ENCODE assay signal across 25 cellular contexts in genomic region chr1:194076646-194077045, GRCh38.
DNase-seq lines count a peak whose midpoint lies in the region; TF ChIP-seq lines count a peak whose summit lies in the region.
"Had no signal": no experiment of that assay in that cellular context is flagged by ENCODE, and none has a peak within 500 bp of the region (broad histone marks: within the 10 kb centered on the region; RNA-seq: fewer than 3 reads in every experiment).

No MANE protein-coding gene starts in this region.

- H3K27me3 ChIP-seq in endodermal cell (ENCODE audit: control insufficient read depth, insufficient read depth, low read length, poor library complexity, severe bottlenecking), result no peaks in the 10 kb centered on the region
- H3K27me3 ChIP-seq: colonic mucosa, gastroesophageal sphincter, vagina had no signal

- H3K9me3 ChIP-seq in SK-N-MC (ENCODE audit: low read depth, low read length) (no peaks in the 10 kb centered on the region), endodermal cell (ENCODE audit: control insufficient read depth, low read length) (no peaks in the 10 kb centered on the region)
- H3K9me3 ChIP-seq: colonic mucosa, gastroesophageal sphincter, left ventricle myocardium inferior, vagina had no signal

- no peak overlapping the region for H3K9ac ChIP-seq in SK-N-MC (ENCODE audit: insufficient read length)
- H3K9ac ChIP-seq in endodermal cell (ENCODE audit: extremely low read depth, low read length, poor library complexity, severe bottlenecking), result no peak overlapping the region

- H3K9me3 Mint-ChIP-seq in endodermal cell, result peaks cover 3% of the 10 kb centered on the region

- no peaks in the 10 kb centered on the region for H3K27me3 Mint-ChIP-seq in endodermal cell (ENCODE audit: insufficient read depth)
- H3K27me3 Mint-ChIP-seq: activated T-cell treated with anti-CD3 and anti-CD28 coated beads, Interleukin-2, amount 50 U/mL, for 24 hours; brain; CD4-positive, alpha-beta memory T cell had no signal

- TF ChIP-seq CTCF in endodermal cell (conservative IDR thresholded peaks at IDR 0.05), result no peak

- H3K4me3 Mint-ChIP-seq in endodermal cell, result no peak overlapping the region
- H3K4me3 Mint-ChIP-seq: activated T-cell treated with anti-CD3 and anti-CD28 coated beads, Interleukin-2, amount 50 U/mL, for 24 hours; brain; CD4-positive, alpha-beta memory T cell had no signal

- no peaks in the 10 kb centered on the region for H3K36me3 ChIP-seq in SK-N-MC (ENCODE audit: insufficient read depth, low read length)
- H3K36me3 ChIP-seq in endodermal cell (ENCODE audit: control insufficient read depth, insufficient read depth, low read length), result no peaks in the 10 kb centered on the region
- H3K36me3 ChIP-seq: colonic mucosa, gastroesophageal sphincter, left ventricle myocardium inferior, vagina had no signal

- H3K4me1 ChIP-seq in endodermal cell (ENCODE audit: control insufficient read depth, insufficient read depth, low read length), result no peaks in the 10 kb centered on the region
- H3K4me1 ChIP-seq: colonic mucosa, gastroesophageal sphincter, vagina had no signal

- H3K4me1 Mint-ChIP-seq in endodermal cell, result no peaks in the 10 kb centered on the region

- DNase-seq in NCI-H345 (lab: John Stamatoyannopoulos, UW) (peak; percentile 6), NCI-H345 treated with DMSO at 0.1 percent for 48 hours (lab: John Stamatoyannopoulos, UW; ENCODE audit: unreplicated experiment) (no peak), SK-N-MC (ENCODE audit: low read depth, low spot score) (peak; percentile 59), endodermal cell (no peak), islet precursor cell (no peak), ureter (ENCODE audit: low spot score) (no peak), hypothalamus (lab: John Stamatoyannopoulos, UW) (no peak), NCI-H1694 (lab: John Stamatoyannopoulos, UW) (no peak)
- DNase-seq: activated CD4-positive, alpha-beta T cell treated with anti-CD3 and anti-CD28 coated beads for 48 hours; activated gamma-delta T cell; activated T-cell treated with anti-CD3 and anti-CD28 coated beads, Interleukin-2, amount 50 U/mL, for 24 hours; AML-193; CD4-positive, alpha-beta memory T cell; colonic mucosa; GOT3; left ventricle myocardium inferior; NCI-H1092; NCI-H2081 treated with DMSO at 0.1 percent for 48 hours; NCI-H510A; nucleus accumbens; stimulated activated naive CD8-positive, alpha-beta T cell treated with anti-CD3 and anti-CD28 coated beads, Interleukin-15, Interleukin-2, amounts not matched to agents 100 U/mL and 50 U/mL, for 24 hours; T-helper 2 cell had no signal

- H3K27ac Mint-ChIP-seq in endodermal cell, result peak overlapping the region; percentile 0
- H3K27ac Mint-ChIP-seq: activated T-cell treated with anti-CD3 and anti-CD28 coated beads, Interleukin-2, amount 50 U/mL, for 24 hours had no signal

- no peak overlapping the region for H3K4me3 ChIP-seq in SK-N-MC
- H3K4me3 ChIP-seq in endodermal cell (ENCODE audit: low read length), result no peak overlapping the region
- H3K4me3 ChIP-seq: colonic mucosa, gastroesophageal sphincter, left ventricle myocardium inferior, vagina had no signal

- H3K27ac ChIP-seq in SK-N-MC (no peak overlapping the region), endodermal cell (ENCODE audit: low read depth, low read length) (no peak overlapping the region)
- H3K27ac ChIP-seq: colonic mucosa, gastroesophageal sphincter, left ventricle myocardium inferior, vagina had no signal

- WGBS in endodermal cell (ENCODE audit: insufficient coverage in 1 of 2, insufficient read length in 1 of 2), 2 experiments, result 55 to 60% methylated on average over 1 of the region's 1 CpG

- H3K36me3 Mint-ChIP-seq in endodermal cell (ENCODE audit: low read depth), result no peaks in the 10 kb centered on the region
- H3K36me3 Mint-ChIP-seq: brain had no signal

Comparison
In these comparisons a context has a peak if more than half of its experiments do, and no peak if none do; other contexts are left out.
1. DNase-seq: peak in NCI-H345 (single experiment) and SK-N-MC (single experiment); none in NCI-H345 treated with DMSO at 0.1 percent for 48 hours (single experiment), endodermal cell (single experiment), islet precursor cell (single experiment), ureter (single experiment), hypothalamus (0 of 51) and NCI-H1694 (single experiment).